Comparison of ENCODE assay signal across 1 cellular context in the genomic region with DNA sequence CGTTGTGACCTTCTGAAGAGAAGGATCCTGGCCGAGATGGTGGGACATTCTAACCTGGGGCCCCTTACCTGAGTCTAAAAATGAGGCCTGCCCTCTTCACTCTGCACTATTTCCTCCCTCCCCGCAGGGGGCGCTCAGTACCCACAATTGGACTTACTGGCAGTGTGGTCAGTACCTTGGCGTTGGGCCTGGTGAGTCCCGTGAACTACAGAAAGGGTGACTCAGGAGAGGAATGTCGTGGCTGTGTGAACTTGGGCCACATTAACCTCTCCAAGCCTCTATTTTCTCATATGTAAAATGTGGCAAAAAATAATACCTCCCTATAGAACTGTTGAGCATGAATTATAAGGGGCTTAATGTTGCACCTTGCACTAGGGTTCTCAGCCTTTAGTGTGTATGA.
TF ChIP-seq lines count a peak whose summit lies in the region.

No MANE protein-coding gene starts in this region.

TF ChIP-seq in HepG2, 621 proteins besides CTCF, POLR2A, EP300 and RAD21 (continued from another document and continues in another):
- TF ChIP-seq HNF1A (IDR thresholded peaks at IDR 0.05; ENCODE audit: low read depth) (no peak), HNF1A (CRISPR knock-in tag; IDR thresholded peaks at IDR 0.05; ENCODE audit: borderline replicate concordance) (no peak), ZNF777 (CRISPR knock-in tag; IDR thresholded peaks at IDR 0.05) (no peak), RFX5 (IDR thresholded peaks at IDR 0.05; ENCODE audit: low read depth, low read length) (no peak), SRSF9 (IDR thresholded peaks at IDR 0.05; ENCODE audit: borderline replicate concordance, insufficient read depth, low read depth, low read length, poor library complexity, severe bottlenecking) (no peak), FOXP4 (CRISPR knock-in tag; IDR thresholded peaks at IDR 0.05) (peak; percentile 45), ZNF264 (CRISPR knock-in tag; IDR thresholded peaks at IDR 0.05) (0 out of 2 replicates have a peak, but pooled peaks have one; percentile 16), PAWR (CRISPR knock-in tag; IDR thresholded peaks at IDR 0.05; ENCODE audit: borderline replicate concordance) (no peak), NFIB (CRISPR knock-in tag; IDR thresholded peaks at IDR 0.05; ENCODE audit: borderline replicate concordance) (no peak), ZNF564 (CRISPR knock-in tag; IDR thresholded peaks at IDR 0.05) (no peak), ZNF562 (CRISPR knock-in tag; IDR thresholded peaks at IDR 0.05; ENCODE audit: borderline replicate concordance) (no peak), SMYD3 (CRISPR knock-in tag; IDR thresholded peaks at IDR 0.05) (no peak), ZFP37 (CRISPR knock-in tag; IDR thresholded peaks at IDR 0.05; ENCODE audit: borderline replicate concordance) (no peak), IRF2 (CRISPR knock-in tag; IDR thresholded peaks at IDR 0.05) (peak; percentile 87), MZF1 (CRISPR knock-in tag; IDR thresholded peaks at IDR 0.05; ENCODE audit: borderline replicate concordance) (no peak), ZNF230 (CRISPR knock-in tag; IDR thresholded peaks at IDR 0.05) (no peak), PBX2 (CRISPR knock-in tag; IDR thresholded peaks at IDR 0.05) (no peak), KDM6A (CRISPR knock-in tag; IDR thresholded peaks at IDR 0.05; ENCODE audit: low read depth) (no peak), ZNF256 (CRISPR knock-in tag; conservative IDR thresholded peaks at IDR 0.05) (peak; percentile 31; the same call in 1 of the 2 replicates), SNRNP70 (IDR thresholded peaks at IDR 0.05; ENCODE audit: low read depth, low read length) (no peak), CREB1 (IDR thresholded peaks at IDR 0.05) (no peak), CREB1 (CRISPR knock-in tag; IDR thresholded peaks at IDR 0.05) (no peak), ZFP41 (CRISPR knock-in tag; IDR thresholded peaks at IDR 0.05; ENCODE audit: borderline replicate concordance) (no peak), ZNF703 (CRISPR knock-in tag; IDR thresholded peaks at IDR 0.05; ENCODE audit: borderline replicate concordance) (no peak), HHEX (CRISPR knock-in tag; IDR thresholded peaks at IDR 0.05) (no peak), FOSL2 (CRISPR knock-in tag; IDR thresholded peaks at IDR 0.05) (peak; percentile 88), SETDB1 (CRISPR knock-in tag; IDR thresholded peaks at IDR 0.05; ENCODE audit: borderline replicate concordance) (no peak), ZNF468 (CRISPR knock-in tag; IDR thresholded peaks at IDR 0.05) (no peak), SIN3A (IDR thresholded peaks at IDR 0.05; ENCODE audit: borderline replicate concordance, low read depth, low read length) (no peak)
- TF ChIP-seq, protein P1, sequence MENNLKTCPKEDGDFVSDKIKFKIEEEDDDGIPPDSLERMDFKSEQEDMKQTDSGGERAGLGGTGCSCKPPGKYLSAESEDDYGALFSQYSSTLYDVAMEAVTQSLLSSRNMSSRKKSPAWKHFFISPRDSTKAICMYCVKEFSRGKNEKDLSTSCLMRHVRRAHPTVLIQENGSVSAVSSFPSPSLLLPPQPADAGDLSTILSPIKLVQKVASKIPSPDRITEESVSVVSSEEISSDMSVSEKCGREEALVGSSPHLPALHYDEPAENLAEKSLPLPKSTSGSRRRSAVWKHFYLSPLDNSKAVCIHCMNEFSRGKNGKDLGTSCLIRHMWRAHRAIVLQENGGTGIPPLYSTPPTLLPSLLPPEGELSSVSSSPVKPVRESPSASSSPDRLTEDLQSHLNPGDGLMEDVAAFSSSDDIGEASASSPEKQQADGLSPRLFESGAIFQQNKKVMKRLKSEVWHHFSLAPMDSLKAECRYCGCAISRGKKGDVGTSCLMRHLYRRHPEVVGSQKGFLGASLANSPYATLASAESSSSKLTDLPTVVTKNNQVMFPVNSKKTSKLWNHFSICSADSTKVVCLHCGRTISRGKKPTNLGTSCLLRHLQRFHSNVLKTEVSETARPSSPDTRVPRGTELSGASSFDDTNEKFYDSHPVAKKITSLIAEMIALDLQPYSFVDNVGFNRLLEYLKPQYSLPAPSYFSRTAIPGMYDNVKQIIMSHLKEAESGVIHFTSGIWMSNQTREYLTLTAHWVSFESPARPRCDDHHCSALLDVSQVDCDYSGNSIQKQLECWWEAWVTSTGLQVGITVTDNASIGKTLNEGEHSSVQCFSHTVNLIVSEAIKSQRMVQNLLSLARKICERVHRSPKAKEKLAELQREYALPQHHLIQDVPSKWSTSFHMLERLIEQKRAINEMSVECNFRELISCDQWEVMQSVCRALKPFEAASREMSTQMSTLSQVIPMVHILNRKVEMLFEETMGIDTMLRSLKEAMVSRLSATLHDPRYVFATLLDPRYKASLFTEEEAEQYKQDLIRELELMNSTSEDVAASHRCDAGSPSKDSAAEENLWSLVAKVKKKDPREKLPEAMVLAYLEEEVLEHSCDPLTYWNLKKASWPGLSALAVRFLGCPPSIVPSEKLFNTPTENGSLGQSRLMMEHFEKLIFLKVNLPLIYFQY (CRISPR knock-in tag; IDR thresholded peaks at IDR 0.05; ENCODE audit: borderline replicate concordance), result peak; percentile 85
- TF ChIP-seq, protein P2, sequence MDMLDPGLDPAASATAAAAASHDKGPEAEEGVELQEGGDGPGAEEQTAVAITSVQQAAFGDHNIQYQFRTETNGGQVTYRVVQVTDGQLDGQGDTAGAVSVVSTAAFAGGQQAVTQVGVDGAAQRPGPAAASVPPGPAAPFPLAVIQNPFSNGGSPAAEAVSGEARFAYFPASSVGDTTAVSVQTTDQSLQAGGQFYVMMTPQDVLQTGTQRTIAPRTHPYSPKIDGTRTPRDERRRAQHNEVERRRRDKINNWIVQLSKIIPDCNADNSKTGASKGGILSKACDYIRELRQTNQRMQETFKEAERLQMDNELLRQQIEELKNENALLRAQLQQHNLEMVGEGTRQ (IDR thresholded peaks at IDR 0.05; ENCODE audit: low read depth, low read length), result no peak
- TF ChIP-seq, protein P2 (CRISPR knock-in tag; IDR thresholded peaks at IDR 0.05; ENCODE audit: borderline replicate concordance), result no peak
- TF ChIP-seq, protein P3, sequence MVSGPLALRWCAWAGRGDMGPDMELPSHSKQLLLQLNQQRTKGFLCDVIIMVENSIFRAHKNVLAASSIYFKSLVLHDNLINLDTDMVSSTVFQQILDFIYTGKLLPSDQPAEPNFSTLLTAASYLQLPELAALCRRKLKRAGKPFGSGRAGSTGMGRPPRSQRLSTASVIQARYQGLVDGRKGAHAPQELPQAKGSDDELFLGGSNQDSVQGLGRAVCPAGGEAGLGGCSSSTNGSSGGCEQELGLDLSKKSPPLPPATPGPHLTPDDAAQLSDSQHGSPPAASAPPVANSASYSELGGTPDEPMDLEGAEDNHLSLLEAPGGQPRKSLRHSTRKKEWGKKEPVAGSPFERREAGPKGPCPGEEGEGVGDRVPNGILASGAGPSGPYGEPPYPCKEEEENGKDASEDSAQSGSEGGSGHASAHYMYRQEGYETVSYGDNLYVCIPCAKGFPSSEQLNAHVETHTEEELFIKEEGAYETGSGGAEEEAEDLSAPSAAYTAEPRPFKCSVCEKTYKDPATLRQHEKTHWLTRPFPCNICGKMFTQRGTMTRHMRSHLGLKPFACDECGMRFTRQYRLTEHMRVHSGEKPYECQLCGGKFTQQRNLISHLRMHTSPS (CRISPR knock-in tag; IDR thresholded peaks at IDR 0.05; ENCODE audit: low read depth), result no peak
- TF ChIP-seq, protein P4, sequence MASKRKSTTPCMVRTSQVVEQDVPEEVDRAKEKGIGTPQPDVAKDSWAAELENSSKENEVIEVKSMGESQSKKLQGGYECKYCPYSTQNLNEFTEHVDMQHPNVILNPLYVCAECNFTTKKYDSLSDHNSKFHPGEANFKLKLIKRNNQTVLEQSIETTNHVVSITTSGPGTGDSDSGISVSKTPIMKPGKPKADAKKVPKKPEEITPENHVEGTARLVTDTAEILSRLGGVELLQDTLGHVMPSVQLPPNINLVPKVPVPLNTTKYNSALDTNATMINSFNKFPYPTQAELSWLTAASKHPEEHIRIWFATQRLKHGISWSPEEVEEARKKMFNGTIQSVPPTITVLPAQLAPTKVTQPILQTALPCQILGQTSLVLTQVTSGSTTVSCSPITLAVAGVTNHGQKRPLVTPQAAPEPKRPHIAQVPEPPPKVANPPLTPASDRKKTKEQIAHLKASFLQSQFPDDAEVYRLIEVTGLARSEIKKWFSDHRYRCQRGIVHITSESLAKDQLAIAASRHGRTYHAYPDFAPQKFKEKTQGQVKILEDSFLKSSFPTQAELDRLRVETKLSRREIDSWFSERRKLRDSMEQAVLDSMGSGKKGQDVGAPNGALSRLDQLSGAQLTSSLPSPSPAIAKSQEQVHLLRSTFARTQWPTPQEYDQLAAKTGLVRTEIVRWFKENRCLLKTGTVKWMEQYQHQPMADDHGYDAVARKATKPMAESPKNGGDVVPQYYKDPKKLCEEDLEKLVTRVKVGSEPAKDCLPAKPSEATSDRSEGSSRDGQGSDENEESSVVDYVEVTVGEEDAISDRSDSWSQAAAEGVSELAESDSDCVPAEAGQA (IDR thresholded peaks at IDR 0.05; ENCODE audit: low read depth), result no peak
- TF ChIP-seq, protein P4 (CRISPR knock-in tag; IDR thresholded peaks at IDR 0.05; ENCODE audit: borderline replicate concordance), result no peak
